22 cellular contexts compared by ENCODE assay signal in genomic region chr7:66464059-66464458, GRCh38.
DNase-seq lines count a peak whose midpoint lies in the region; ATAC-seq and TF ChIP-seq lines count a peak whose summit lies in the region.
"Had no signal": no experiment of that assay in that cellular context is flagged by ENCODE, and none has a peak within 500 bp of the region (broad histone marks: within the 10 kb centered on the region; RNA-seq: fewer than 3 reads in every experiment).

No MANE protein-coding gene starts in this region.

- H3K27ac Mint-ChIP-seq in GM23338 (no peak overlapping the region), natural killer cell (no peak overlapping the region)
- H3K27ac Mint-ChIP-seq: CD4-positive, alpha-beta memory T cell; T-helper 1 cell treated with Interleukin-12 subunit alpha and Interleukin-12 subunit beta and Interleukin-4 antibody, amounts not matched to agents 30 μg/mL and 1 μg/mL, for 36 hours had no signal

- H2AFZ ChIP-seq in GM23338 = no peak overlapping the region

- H3K27me3 Mint-ChIP-seq in GM23338 (ENCODE audit: insufficient read depth, low read depth, poor library complexity) (peaks cover 1% of the 10 kb centered on the region), natural killer cell (ENCODE audit: low read depth in 2 of 2) (no peaks in the 10 kb centered on the region)
- H3K27me3 Mint-ChIP-seq: CD4-positive, alpha-beta memory T cell had no signal

- no peak overlapping the region for H3K4me2 ChIP-seq in GM23338

- no peak overlapping the region for H3K4me3 ChIP-seq in esophagus muscularis mucosa
- H3K4me3 ChIP-seq in GM23338 = no peak overlapping the region
- H3K4me3 ChIP-seq: SJSA1 had no signal

- TF ChIP-seq POLR2A in esophagus muscularis mucosa (IDR thresholded peaks at IDR 0.05; ENCODE audit: low read depth) = no peak

- TF ChIP-seq CTCF in esophagus muscularis mucosa (IDR thresholded peaks at IDR 0.05) = no peak
- no peak for TF ChIP-seq CTCF in GM23338 (conservative IDR thresholded peaks at IDR 0.05; ENCODE audit: low read depth in 2 of 2)
- TF ChIP-seq CTCF in natural killer cell (IDR thresholded peaks at IDR 0.05) = no peak

- H3K4me3 Mint-ChIP-seq in GM23338 = no peak overlapping the region
- no peak overlapping the region for H3K4me3 Mint-ChIP-seq in natural killer cell
- H3K4me3 Mint-ChIP-seq: CD4-positive, alpha-beta memory T cell; T-helper 1 cell treated with Interleukin-12 subunit alpha and Interleukin-12 subunit beta and Interleukin-4 antibody, amounts not matched to agents 30 μg/mL and 1 μg/mL, for 36 hours had no signal

- H3K9me3 Mint-ChIP-seq in GM23338 = no peaks in the 10 kb centered on the region
- H3K9me3 Mint-ChIP-seq in natural killer cell = peaks cover 2 to 4% of the 10 kb centered on the region in 2 donors

- H3K27ac ChIP-seq in esophagus muscularis mucosa (replicated peaks in 1 of 4) (no peak overlapping the region), GM23338 (ENCODE audit: low read depth) (no peak overlapping the region)
- H3K27ac ChIP-seq: SJSA1 had no signal

- H3F3A ChIP-seq in GM23338 (replicated peaks; ENCODE audit: low read depth) = no peaks in the 10 kb centered on the region

- no peaks in the 10 kb centered on the region for H3K9me2 ChIP-seq in GM23338 (ENCODE audit: insufficient read depth)

- TF ChIP-seq EP300 in esophagus muscularis mucosa (IDR thresholded peaks at IDR 0.05) = no peak

- peak; percentile 24 for DNase-seq in esophagus muscularis mucosa (ENCODE audit: extremely low spot score)
- no peak for DNase-seq in GM23338 (ENCODE audit: low spot score)
- DNase-seq in SKM-1 (lab: John Stamatoyannopoulos, UW; ENCODE audit: unreplicated experiment) = no peak
- DNase-seq in natural killer cell = no peak
- DNase-seq: Caco-2; CD4-positive, alpha-beta memory T cell; DMS 273 treated with DMSO at 0.1 percent for 48 hours; DND-41; H7; IMR-90; NCI-H1694; NCI-H2081; NCI-H2171 treated with DMSO at 0.1 percent for 48 hours; NCI-H524 treated with DMSO at 0.1 percent for 48 hours; OCI-M1 had no signal

- 95% methylated on average over 6 of the region's 6 CpGs for WGBS in esophagus muscularis mucosa

- H3K36me3 Mint-ChIP-seq in GM23338 (ENCODE audit: low read depth) = peaks cover 3% of the 10 kb centered on the region; the same call in 2 of the 3 replicates
- H3K36me3 Mint-ChIP-seq in natural killer cell = no peaks in the 10 kb centered on the region

- H3K9me3 ChIP-seq in esophagus muscularis mucosa = no peaks in the 10 kb centered on the region
- H3K9me3 ChIP-seq: Caco-2, SJSA1 had no signal

- intact Hi-C loops in esophagus muscularis mucosa (cut with DNase I) (no loop called here), natural killer cell (cut with micrococcal nuclease) (no loop called here)

- H3K4me1 ChIP-seq in esophagus muscularis mucosa = peaks cover 0 to 6% (median 0%) of the 10 kb centered on the region in 4 donors
- no peaks in the 10 kb centered on the region for H3K4me1 ChIP-seq in GM23338 (ENCODE audit: insufficient read depth)
- H3K4me1 ChIP-seq: Caco-2, SJSA1 had no signal

- H3K36me3 ChIP-seq in esophagus muscularis mucosa (peaks cover 0 to 11% (median 3%) of the 10 kb centered on the region in 4 donors), GM23338 (ENCODE audit: insufficient read depth) (no peaks in the 10 kb centered on the region)
- H3K36me3 ChIP-seq: SJSA1 had no signal

- H3K79me2 ChIP-seq in GM23338 (replicated peaks; ENCODE audit: insufficient read depth) = no peaks in the 10 kb centered on the region

- ATAC-seq in GM18907 (IDR thresholded peaks at IDR 0.05; ENCODE audit: unreplicated experiment) (peak; percentile 73), HG02642 (IDR thresholded peaks at IDR 0.05; ENCODE audit: poor library complexity, unreplicated experiment) (peak; percentile 64), HG03432 (IDR thresholded peaks at IDR 0.05; ENCODE audit: unreplicated experiment) (peak; percentile 58), GM23338 (no peak), GM19324 (IDR thresholded peaks at IDR 0.05; ENCODE audit: low FRiP score, unreplicated experiment) (no peak), natural killer cell (no peak)
- ATAC-seq: Right ventricle myocardium inferior had no signal

- H3K4me1 Mint-ChIP-seq in GM23338 (no peaks in the 10 kb centered on the region), natural killer cell (peaks cover 6 to 20% of the 10 kb centered on the region in 2 donors)
- H3K4me1 Mint-ChIP-seq: CD4-positive, alpha-beta memory T cell had no signal

- no peaks in the 10 kb centered on the region for H4K20me1 ChIP-seq in GM23338 (replicated peaks; ENCODE audit: insufficient read depth)

- H3K27me3 ChIP-seq in esophagus muscularis mucosa (no peaks in the 10 kb centered on the region), GM23338 (ENCODE audit: insufficient read depth) (no peaks in the 10 kb centered on the region)
- H3K27me3 ChIP-seq: SJSA1 had no signal

TF ChIP-seq in GM23338, 12 proteins besides CTCF, POLR2A, EP300 and RAD21:
- TF ChIP-seq EZH2phosphoT487 (IDR thresholded peaks at IDR 0.05; ENCODE audit: unreplicated experiment) = no peak
- no peak for TF ChIP-seq ZNF331 (CRISPR knock-in tag; IDR thresholded peaks at IDR 0.05; ENCODE audit: low read depth)
- no peak for TF ChIP-seq CREB1 (CRISPR knock-in tag; IDR thresholded peaks at IDR 0.05; ENCODE audit: low read depth)
- no peak for TF ChIP-seq REST (IDR thresholded peaks at IDR 0.05; ENCODE audit: unreplicated experiment)
- no peak for TF ChIP-seq EZH2 (IDR thresholded peaks at IDR 0.05; ENCODE audit: low read depth, unreplicated experiment)
- TF ChIP-seq ZNF114 (CRISPR knock-in tag; IDR thresholded peaks at IDR 0.05) = no peak
- TF ChIP-seq ETS1 (IDR thresholded peaks at IDR 0.05) = no peak
- no peak for TF ChIP-seq NANOG (IDR thresholded peaks at IDR 0.05; ENCODE audit: borderline replicate concordance)

Comparison
In these comparisons a context has a peak if more than half of its experiments do, and no peak if none do; other contexts are left out.
1. ATAC-seq: peak in GM18907 (single experiment), HG02642 (single experiment) and HG03432 (single experiment); none in GM23338 (single experiment), GM19324 (single experiment) and natural killer cell (0 of 3).